In the genomic region with DNA sequence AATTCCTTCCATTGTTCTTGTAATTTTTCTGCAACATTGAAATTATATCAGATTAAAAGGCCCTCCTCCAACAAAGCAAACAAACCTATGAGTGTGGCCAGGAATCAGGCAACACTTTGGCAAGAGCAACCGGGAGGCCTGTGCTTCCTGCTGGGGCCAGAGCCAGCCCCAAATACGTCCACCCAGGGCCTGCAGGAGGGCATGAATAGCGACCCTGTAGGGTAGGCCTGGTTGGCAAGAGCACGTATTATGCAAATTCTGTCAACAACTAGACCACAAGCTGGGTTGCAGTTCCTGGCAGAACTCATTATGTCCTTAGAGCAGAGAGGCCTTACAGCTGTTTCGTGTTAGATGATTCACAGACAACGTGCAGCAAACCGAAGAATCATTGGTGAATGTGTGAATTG, we compare ENCODE assay signal across 8 cellular contexts. TPM values are rescaled to one million over a fixed set of nuclear protein-coding genes. Genes with fewer than 3 reads are reported as not detected.
A peak's percentile ranks its signal among the peaks of the same experiment; 100 is the strongest.
DNase-seq lines count a peak whose midpoint lies in the region; ATAC-seq and TF ChIP-seq lines count a peak whose summit lies in the region.

No MANE protein-coding gene starts in this region.

- no peak overlapping the region for H3K4me3 ChIP-seq in NB4 (ENCODE audit: low read depth, low read length)

- ATAC-seq in HG02623 (IDR thresholded peaks at IDR 0.05; ENCODE audit: unreplicated experiment) (peak; percentile 63), T-helper 17 cell (peak; percentile 75)

- peak; percentile 70 for DNase-seq in activated naive CD4-positive, alpha-beta T cell treated with anti-CD3 and anti-CD28 coated beads for 36 hours
- DNase-seq in activated naive CD4-positive, alpha-beta T cell (lab: John Stamatoyannopoulos, UW) = no peak
- DNase-seq in NB4 (ENCODE audit: low read depth) (peak; percentile 94), T-helper 17 cell (no peak), caudate nucleus (lab: John Stamatoyannopoulos, UW) (peak in 51 of 61 donors; percentile 4 to 86 (median 39)), left kidney (ENCODE audit: low read depth, low spot score) (peak; percentile 58)
- DNase-seq in stimulated activated CD4-positive, alpha-beta T cell treated with anti-CD3 and anti-CD28 coated beads, TNF-alpha, amount 100 ng/mL, for 24 hours (ENCODE audit: low read depth in 3 of 3) = peak in 2 of 3 experiments; percentile 18 to 22

- CTCF ChIA-PET in activated naive CD4-positive, alpha-beta T cell treated with anti-CD3 and anti-CD28 coated beads for 36 hours (lab: Charles Lee) = interaction anchor here (1.2 to 1.6 kb wide), 2 partner anchors 9 to 51 kb away, joined by 4 to 6 read pairs; a partner anchor contains a TSS

- no peaks in the 10 kb centered on the region for H3K36me3 Mint-ChIP-seq in activated naive CD4-positive, alpha-beta T cell treated with anti-CD3 and anti-CD28 coated beads for 36 hours (ENCODE audit: low read depth)
- H3K36me3 Mint-ChIP-seq in T-helper 17 cell (ENCODE audit: low read depth) = no peaks in the 10 kb centered on the region

- peak; percentile 24 for TF ChIP-seq POLR2A in NB4 (IDR thresholded peaks at IDR 0.05; ENCODE audit: extremely low read depth, insufficient read length)

- peaks cover 38% of the 10 kb centered on the region for H3K4me1 Mint-ChIP-seq in activated naive CD4-positive, alpha-beta T cell treated with anti-CD3 and anti-CD28 coated beads for 36 hours (ENCODE audit: low read depth)
- peaks cover 43% of the 10 kb centered on the region for H3K4me1 Mint-ChIP-seq in T-helper 17 cell

- no peak overlapping the region for H3K27ac Mint-ChIP-seq in activated naive CD4-positive, alpha-beta T cell treated with anti-CD3 and anti-CD28 coated beads for 36 hours
- peak overlapping the region; percentile 99 for H3K27ac Mint-ChIP-seq in T-helper 17 cell

- no peak overlapping the region for H3K4me3 Mint-ChIP-seq in activated naive CD4-positive, alpha-beta T cell treated with anti-CD3 and anti-CD28 coated beads for 36 hours
- peak overlapping the region; percentile 52 for H3K4me3 Mint-ChIP-seq in T-helper 17 cell

- peak overlapping the region; percentile 32 for H3K27ac ChIP-seq in caudate nucleus (ENCODE audit: low read depth, low read length)

- no peaks in the 10 kb centered on the region for H3K27me3 Mint-ChIP-seq in activated naive CD4-positive, alpha-beta T cell treated with anti-CD3 and anti-CD28 coated beads for 36 hours (ENCODE audit: low read depth)
- H3K27me3 Mint-ChIP-seq in T-helper 17 cell = no peaks in the 10 kb centered on the region

- H3K9me3 Mint-ChIP-seq in activated naive CD4-positive, alpha-beta T cell treated with anti-CD3 and anti-CD28 coated beads for 36 hours = no peaks in the 10 kb centered on the region

- intact Hi-C loops in activated naive CD4-positive, alpha-beta T cell treated with anti-CD3 and anti-CD28 coated beads for 36 hours (cut with micrococcal nuclease) = loop anchor here (1.0 kb wide), 1 partner anchor 272 kb away; no protein-coding TSS in a partner anchor

- no peak for TF ChIP-seq CTCF in NB4 (IDR thresholded peaks at IDR 0.05; ENCODE audit: low read depth, low read length)

- no peaks in the 10 kb centered on the region for H3K9me3 ChIP-seq in T-helper 17 cell (ENCODE audit: control insufficient read depth, low read length, poor library complexity, severe bottlenecking)

RNA-seq across cellular contexts. Expression of a gene that starts 26.9 kb away (rescaled TPM):
- 1 to 10 TPM; 1.1 to 1.3 TPM for total RNA-seq in activated naive CD4-positive, alpha-beta T cell treated with anti-CD3 and anti-CD28 coated beads for 36 hours
- 10 to 100 TPM; 38.7 to 49.8 TPM for total RNA-seq in T-helper 17 cell

RNA-seq across cellular contexts. Expression of a gene that starts 50.7 kb away (rescaled TPM):
- 10 to 100 TPM; 78.2 to 83.4 TPM for total RNA-seq in activated naive CD4-positive, alpha-beta T cell treated with anti-CD3 and anti-CD28 coated beads for 36 hours
- total RNA-seq in T-helper 17 cell = 100 to 1,000 TPM; 154 to 176 TPM

Comparison
In these comparisons a context has a peak if more than half of its experiments do, and no peak if none do; other contexts are left out.
1. DNase-seq: peak in activated naive CD4-positive, alpha-beta T cell treated with anti-CD3 and anti-CD28 coated beads for 36 hours (single experiment), NB4 (single experiment), caudate nucleus (51 of 61), left kidney (single experiment) and stimulated activated CD4-positive, alpha-beta T cell treated with anti-CD3 and anti-CD28 coated beads, TNF-alpha, amount 100 ng/mL, for 24 hours (2 of 3); none in activated naive CD4-positive, alpha-beta T cell (0 of 4) and T-helper 17 cell (0 of 3).
2. RNA of a gene that starts 26.9 kb away (total RNA-seq): 38.7 to 49.8 TPM in T-helper 17 cell; 1.1 to 1.3 TPM in activated naive CD4-positive, alpha-beta T cell treated with anti-CD3 and anti-CD28 coated beads for 36 hours; every median in the first group is over 10 times any median in the second.